Comparison of ENCODE assay signal across 8 cellular contexts in genomic region chr22:46797355-46797754, GRCh38. TPM values are rescaled to one million over a fixed set of nuclear protein-coding genes. Genes with fewer than 3 reads are reported as not detected.
A peak's percentile ranks its signal among the peaks of the same experiment; 100 is the strongest.
DNase-seq lines count a peak whose midpoint lies in the region; ATAC-seq and TF ChIP-seq lines count a peak whose summit lies in the region.

No MANE protein-coding gene starts in this region.

- H3K36me3 ChIP-seq in gastroesophageal sphincter = peaks cover 0 to 93% of the 10 kb centered on the region in 2 donors

- no peak for TF ChIP-seq EP300 in gastroesophageal sphincter (IDR thresholded peaks at IDR 0.05)

- ATAC-seq in SK-N-SH treated with all-trans-retinoic acid at 6 μM for 48 hours (peak; percentile 45; the same call in 2 of the 3 replicates), gastroesophageal sphincter (no peak), left lobe of liver (no peak), HG03571 (IDR thresholded peaks at IDR 0.05; ENCODE audit: unreplicated experiment) (no peak)
- ATAC-seq in stimulated activated effector memory CD8-positive, alpha-beta T cell treated with anti-CD3 and anti-CD28 coated beads, Interleukin-12 subunit alpha, Interleukin-12 subunit beta, amount 100 ng/mL, for 72 hours = no peak

- WGBS in gastroesophageal sphincter (ENCODE audit: low coverage in 1 of 2), 2 donors = 72 to 93% methylated on average over 3 to 14 of the region's 17 CpGs

- no peaks in the 10 kb centered on the region for H3K9me3 Mint-ChIP-seq in activated CD4-positive, alpha-beta T cell treated with anti-CD3 and anti-CD28 coated beads, Interleukin-2, amount 10 ng/mL, durations not matched to agents 24 days and 14 days
- no peaks in the 10 kb centered on the region for H3K9me3 Mint-ChIP-seq in stimulated activated effector memory CD8-positive, alpha-beta T cell treated with anti-CD3 and anti-CD28 coated beads, Interleukin-12 subunit alpha, Interleukin-12 subunit beta, amount 100 ng/mL, for 72 hours

- no peaks in the 10 kb centered on the region for H3K27me3 Mint-ChIP-seq in activated CD4-positive, alpha-beta T cell treated with anti-CD3 and anti-CD28 coated beads, Interleukin-2, amount 10 ng/mL, durations not matched to agents 24 days and 14 days

- peaks cover 15% of the 10 kb centered on the region for H3K4me1 Mint-ChIP-seq in activated CD4-positive, alpha-beta T cell treated with anti-CD3 and anti-CD28 coated beads, Interleukin-2, amount 10 ng/mL, durations not matched to agents 24 days and 14 days
- peaks cover 39% of the 10 kb centered on the region for H3K4me1 Mint-ChIP-seq in stimulated activated effector memory CD8-positive, alpha-beta T cell treated with anti-CD3 and anti-CD28 coated beads, Interleukin-12 subunit alpha, Interleukin-12 subunit beta, amount 100 ng/mL, for 72 hours

- H3K9me3 ChIP-seq in gastroesophageal sphincter = no peaks in the 10 kb centered on the region

- H3K4me3 Mint-ChIP-seq in activated CD4-positive, alpha-beta T cell treated with anti-CD3 and anti-CD28 coated beads, Interleukin-2, amount 10 ng/mL, durations not matched to agents 24 days and 14 days = no peak overlapping the region
- H3K4me3 Mint-ChIP-seq in stimulated activated effector memory CD8-positive, alpha-beta T cell treated with anti-CD3 and anti-CD28 coated beads, Interleukin-12 subunit alpha, Interleukin-12 subunit beta, amount 100 ng/mL, for 72 hours = no peak overlapping the region

- peaks cover 49% of the 10 kb centered on the region for H3K36me3 Mint-ChIP-seq in activated CD4-positive, alpha-beta T cell treated with anti-CD3 and anti-CD28 coated beads, Interleukin-2, amount 10 ng/mL, durations not matched to agents 24 days and 14 days (ENCODE audit: low read depth)
- peaks cover 90% of the 10 kb centered on the region for H3K36me3 Mint-ChIP-seq in stimulated activated effector memory CD8-positive, alpha-beta T cell treated with anti-CD3 and anti-CD28 coated beads, Interleukin-12 subunit alpha, Interleukin-12 subunit beta, amount 100 ng/mL, for 72 hours

- intact Hi-C loops in activated CD4-positive, alpha-beta T cell treated with anti-CD3 and anti-CD28 coated beads, Interleukin-2, amount 10 ng/mL, durations not matched to agents 24 days and 14 days (cut with micrococcal nuclease) = no loop called here

- H3K4me1 ChIP-seq in gastroesophageal sphincter = peaks cover 0 to 15% (median 4%) of the 10 kb centered on the region in 3 donors

- no peak for TF ChIP-seq POLR2A in gastroesophageal sphincter (IDR thresholded peaks at IDR 0.05)

- no peak for TF ChIP-seq CTCF in gastroesophageal sphincter (IDR thresholded peaks at IDR 0.05)

- no peaks in the 10 kb centered on the region for H3K27me3 ChIP-seq in gastroesophageal sphincter

- H3K4me3 ChIP-seq in gastroesophageal sphincter = no peak overlapping the region

- DNase-seq in activated CD4-positive, alpha-beta T cell treated with anti-CD3 and anti-CD28 coated beads, Interleukin-2, amount 10 ng/mL, durations not matched to agents 24 days and 14 days = peak; percentile 60
- no peak for DNase-seq in activated CD4-positive, alpha-beta T cell treated with anti-CD3 and anti-CD28 coated beads for 4 hours
- DNase-seq in fibroblast of peridontal ligament (ENCODE audit: extremely low read depth) (peak; percentile 17), left lobe of liver (ENCODE audit: low spot score) (no peak)
- no peak for DNase-seq in stimulated activated effector memory CD8-positive, alpha-beta T cell treated with anti-CD3 and anti-CD28 coated beads, Interleukin-12 subunit alpha, Interleukin-12 subunit beta, amount 100 ng/mL, for 72 hours (ENCODE audit: low spot score in 2 of 2)

- H3K27ac Mint-ChIP-seq in activated CD4-positive, alpha-beta T cell treated with anti-CD3 and anti-CD28 coated beads, Interleukin-2, amount 10 ng/mL, durations not matched to agents 24 days and 14 days = no peak overlapping the region
- peak overlapping the region; percentile 37 for H3K27ac Mint-ChIP-seq in stimulated activated effector memory CD8-positive, alpha-beta T cell treated with anti-CD3 and anti-CD28 coated beads, Interleukin-12 subunit alpha, Interleukin-12 subunit beta, amount 100 ng/mL, for 72 hours

- no peak overlapping the region for H3K27ac ChIP-seq in gastroesophageal sphincter

TF ChIP-seq in SK-N-SH treated with all-trans-retinoic acid at 6 μM for 48 hours, 23 proteins besides CTCF, POLR2A, EP300 and RAD21:
- TF ChIP-seq ZNF70 (CRISPR knock-in tag; IDR thresholded peaks at IDR 0.05) = no peak
- TF ChIP-seq TCF4 (CRISPR knock-in tag; IDR thresholded peaks at IDR 0.05; ENCODE audit: borderline replicate concordance) = no peak
- TF ChIP-seq ESRRG (CRISPR knock-in tag; IDR thresholded peaks at IDR 0.05) = no peak
- TF ChIP-seq ARNTL (CRISPR knock-in tag; IDR thresholded peaks at IDR 0.05; ENCODE audit: borderline replicate concordance, low read depth) = no peak
- no peak for TF ChIP-seq CSRNP3 (CRISPR knock-in tag; IDR thresholded peaks at IDR 0.05)
- TF ChIP-seq ISL1 (CRISPR knock-in tag; IDR thresholded peaks at IDR 0.05) = no peak
- TF ChIP-seq ZNF565 (CRISPR knock-in tag; conservative IDR thresholded peaks at IDR 0.05; ENCODE audit: low read depth) = no peak
- TF ChIP-seq TOX (CRISPR knock-in tag; IDR thresholded peaks at IDR 0.05; ENCODE audit: borderline replicate concordance) = no peak
- no peak for TF ChIP-seq CSDC2 (CRISPR knock-in tag; IDR thresholded peaks at IDR 0.05)
- TF ChIP-seq CREB5 (CRISPR knock-in tag; IDR thresholded peaks at IDR 0.05; ENCODE audit: low read depth) = no peak
- no peak for TF ChIP-seq POU6F1 (CRISPR knock-in tag; IDR thresholded peaks at IDR 0.05; ENCODE audit: borderline replicate concordance, low read depth)
- TF ChIP-seq GLIS3 (CRISPR knock-in tag; IDR thresholded peaks at IDR 0.05) = no peak
- TF ChIP-seq OSR1 (CRISPR knock-in tag; IDR thresholded peaks at IDR 0.05) = no peak
- no peak for TF ChIP-seq ZNF8 (CRISPR knock-in tag; IDR thresholded peaks at IDR 0.05)
- no peak for TF ChIP-seq BACH2 (CRISPR knock-in tag; IDR thresholded peaks at IDR 0.05; ENCODE audit: borderline replicate concordance)
- no peak for TF ChIP-seq PPARA (CRISPR knock-in tag; IDR thresholded peaks at IDR 0.05; ENCODE audit: borderline replicate concordance)
- no peak for TF ChIP-seq SNAI2 (CRISPR knock-in tag; IDR thresholded peaks at IDR 0.05)
- TF ChIP-seq ZFP30 (CRISPR knock-in tag; IDR thresholded peaks at IDR 0.05) = no peak

RNA-seq across cellular contexts. Expression of gene TBC1D22A, which starts 34.9 kb away (rescaled TPM):
- 39.2 and 41.0 TPM in 2 replicates for total RNA-seq in activated CD4-positive, alpha-beta T cell treated with anti-CD3 and anti-CD28 coated beads, Interleukin-2, amount 10 ng/mL, durations not matched to agents 24 days and 14 days
- 10 to 100 TPM; 16.2 to 22.2 (median 17.8) TPM for total RNA-seq in gastroesophageal sphincter
- 12.4 TPM for total RNA-seq in left lobe of liver

RNA-seq across cellular contexts. Expression of gene CERK, which starts 59.3 kb away (rescaled TPM):
- total RNA-seq in activated CD4-positive, alpha-beta T cell treated with anti-CD3 and anti-CD28 coated beads, Interleukin-2, amount 10 ng/mL, durations not matched to agents 24 days and 14 days = 62.8 and 63.2 TPM in 2 replicates
- total RNA-seq in gastroesophageal sphincter (10 to 100 TPM; 44.6 to 55.9 (median 45.6) TPM), left lobe of liver (22.0 TPM)

Comparison
In these comparisons a context has a peak if more than half of its experiments do, and no peak if none do; other contexts are left out.
1. DNase-seq: peak in activated CD4-positive, alpha-beta T cell treated with anti-CD3 and anti-CD28 coated beads, Interleukin-2, amount 10 ng/mL, durations not matched to agents 24 days and 14 days (single experiment) and fibroblast of peridontal ligament (single experiment); none in activated CD4-positive, alpha-beta T cell treated with anti-CD3 and anti-CD28 coated beads for 4 hours (0 of 2), stimulated activated effector memory CD8-positive, alpha-beta T cell treated with anti-CD3 and anti-CD28 coated beads, Interleukin-12 subunit alpha, Interleukin-12 subunit beta, amount 100 ng/mL, for 72 hours (0 of 2) and left lobe of liver (single experiment).